ENCODE assay signal across 1 cellular context in the genomic region with DNA sequence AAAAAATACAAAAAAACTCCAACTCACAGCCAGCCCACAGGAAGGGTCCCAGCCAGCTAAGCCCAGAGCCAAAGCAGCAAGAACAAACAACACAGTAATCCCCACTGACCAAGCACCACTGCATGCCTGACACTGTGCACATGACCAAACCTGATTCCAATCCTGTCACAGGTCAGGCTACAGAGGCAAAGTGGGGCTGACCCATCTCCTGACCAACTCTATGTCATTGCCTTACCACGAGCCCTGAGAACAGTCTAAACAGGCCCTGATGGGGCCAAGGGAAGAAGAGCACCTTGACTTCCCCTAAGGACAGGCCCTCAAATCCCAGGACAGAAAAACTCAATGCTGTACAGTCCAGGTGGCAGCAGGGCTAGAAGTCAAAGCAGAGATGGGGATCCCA.
TF ChIP-seq lines count a peak whose summit lies in the region.

No MANE protein-coding gene starts in this region.

TF ChIP-seq in H1, 55 proteins besides CTCF, POLR2A, EP300 and RAD21:
- TF ChIP-seq, protein P1, sequence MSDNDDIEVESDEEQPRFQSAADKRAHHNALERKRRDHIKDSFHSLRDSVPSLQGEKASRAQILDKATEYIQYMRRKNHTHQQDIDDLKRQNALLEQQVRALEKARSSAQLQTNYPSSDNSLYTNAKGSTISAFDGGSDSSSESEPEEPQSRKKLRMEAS (IDR thresholded peaks at IDR 0.05): no peak
- no peak for TF ChIP-seq SUZ12 (IDR thresholded peaks at IDR 0.05; ENCODE audit: low read length)
- TF ChIP-seq JUND (IDR thresholded peaks at IDR 0.05; ENCODE audit: low read length): no peak
- TF ChIP-seq SIX5 (IDR thresholded peaks at IDR 0.05; ENCODE audit: low read depth, low read length): no peak
- no peak for TF ChIP-seq POLR2AphosphoS5 (IDR thresholded peaks at IDR 0.05; ENCODE audit: low read depth, low read length)
